ENCODE assay signal across 9 cellular contexts in genomic region chr11:74453373-74453975, GRCh38. TPM values are rescaled to one million over a fixed set of nuclear protein-coding genes. Genes with fewer than 3 reads are reported as not detected.
DNase-seq lines count a peak whose midpoint lies in the region; ATAC-seq, FAIRE-seq and TF ChIP-seq lines count a peak whose summit lies in the region.
"Had no signal": no experiment of that assay in that cellular context is flagged by ENCODE, and none has a peak within 500 bp of the region (broad histone marks: within the 10 kb centered on the region; RNA-seq: fewer than 3 reads in every experiment).

No MANE protein-coding gene starts in this region.

- peak; percentile 54 for FAIRE-seq in G401.6 (lab: Jason Lieb, UNC)
- FAIRE-seq: colon had no signal

- H3K9me3 ChIP-seq in heart left ventricle (no peaks in the 10 kb centered on the region), gastrocnemius medialis (no peaks in the 10 kb centered on the region)

- H3K4me1 ChIP-seq in heart left ventricle = peaks cover 0 to 6% (median 0%) of the 10 kb centered on the region in 12 donors
- H3K4me1 ChIP-seq in gastrocnemius medialis = no peaks in the 10 kb centered on the region

- TF ChIP-seq CTCF in heart left ventricle (IDR thresholded peaks at IDR 0.05) (peak; percentile 62 to 81 (median 77)), gastrocnemius medialis (IDR thresholded peaks at IDR 0.05 in 4 of 5, conservative IDR thresholded peaks at IDR 0.05 in 1 of 5) (peak; percentile 28 to 72 (median 59))

- H3K4me3 ChIP-seq in heart left ventricle (no peak overlapping the region), gastrocnemius medialis (no peak overlapping the region)

- intact Hi-C loops in heart left ventricle (cut with DNase I) (loop anchor here in 8 of 10 donors (1.0 to 5.0 kb wide), 6 partner anchors 39 to 274 kb away; partner anchors contain the start of gene LIPT2 (in 1 of the 8)), gastrocnemius medialis (cut with DNase I; ENCODE audit: low total_unique reads) (loop anchor here (1.0 to 5.0 kb wide), 2 partner anchors 117 to 274 kb away; no protein-coding TSS in a partner anchor)

- in situ Hi-C loops in gastrocnemius medialis (cut with MboI; ENCODE audit: low sequenced_read_pairs in 4 of 4) = loop anchor here (5.0 to 25.0 kb wide), 4 partner anchors 71 to 284 kb away; partner anchors contain the start of genes CHRDL2 (in 2 of the 4) and RNF169 (in 2 of the 4)

- TF ChIP-seq POLR2A in heart left ventricle (IDR thresholded peaks at IDR 0.05) (no peak), gastrocnemius medialis (IDR thresholded peaks at IDR 0.05) (no peak)

- peak in 3 of 4 donors; percentile 74 to 76 (median 74) for ATAC-seq in heart left ventricle
- peak; percentile 56 to 67 for ATAC-seq in gastrocnemius medialis
- no peak for ATAC-seq in GM19328 (IDR thresholded peaks at IDR 0.05; ENCODE audit: unreplicated experiment)
- ATAC-seq in HG02798 (IDR thresholded peaks at IDR 0.05; ENCODE audit: poor library complexity, unreplicated experiment) = no peak

- 34 to 42% (median 37%) methylated on average over 10 of the region's 10 CpGs for WGBS in heart left ventricle, 4 donors

- H3K27me3 ChIP-seq in heart left ventricle = peaks cover 0 to 6% (median 0%) of the 10 kb centered on the region in 9 donors
- no peaks in the 10 kb centered on the region for H3K27me3 ChIP-seq in gastrocnemius medialis

- H3K36me3 ChIP-seq in heart left ventricle = peaks cover 0 to 12% (median 0%) of the 10 kb centered on the region in 9 donors
- H3K36me3 ChIP-seq in gastrocnemius medialis = no peaks in the 10 kb centered on the region

- H3K27ac ChIP-seq in heart left ventricle = no peak overlapping the region
- no peak overlapping the region for H3K27ac ChIP-seq in gastrocnemius medialis

- peak; percentile 76 for DNase-seq in NAMALWA (ENCODE audit: low spot score)
- DNase-seq in SKM-1 treated with dmso at 0.1 percent for 144 hours (lab: John Stamatoyannopoulos, UW; ENCODE audit: unreplicated experiment) = peak; percentile 58
- peak; percentile 62 for DNase-seq in activated naive CD4-positive, alpha-beta T cell treated with anti-CD3 and anti-CD28 coated beads, Interleukin-2, amount 50 U/mL, for 16 hours
- peak; percentile 50 to 80 (median 64) for DNase-seq in heart left ventricle
- peak in 1 of 2 donors; percentile 39 for DNase-seq in gastrocnemius medialis

RNA-seq across cellular contexts. Expression of gene KCNE3, which starts 13.9 kb away (rescaled TPM):
- total RNA-seq in heart left ventricle = 1 to 10 TPM; 1.3 to 9.5 (median 2.4) TPM
- 1 to 10 TPM; 1.3 to 1.4 TPM for polyA plus RNA-seq in heart left ventricle
- 1 to 10 TPM in 2 of 4 donors, under 1 TPM in 2; 0.24 to 2.8 (median 1.1) TPM for total RNA-seq in gastrocnemius medialis

RNA-seq across cellular contexts. Expression of gene LIPT2, which starts 40.0 kb away (rescaled TPM):
- total RNA-seq in heart left ventricle (1 to 10 TPM in 8 of 9 donors, under 1 TPM in 1; 0.93 to 3.9 (median 1.6) TPM), gastrocnemius medialis (10 to 100 TPM in 1 of 4 donors, 1 to 10 TPM in 3; 3.5 to 11.2 (median 8.3) TPM)
- polyA plus RNA-seq in heart left ventricle = 1 to 10 TPM in 1 of 2 donors, under 1 TPM in 1; 0.64 to 1.3 TPM

RNA-seq across cellular contexts. Expression of gene PGM2L1, which starts 55.2 kb away (rescaled TPM):
- 1 to 10 TPM; 1.4 to 3.1 (median 1.8) TPM for total RNA-seq in heart left ventricle
- 1 to 10 TPM in 1 of 2 donors, under 1 TPM in 1; 0.57 to 2.3 TPM for polyA plus RNA-seq in heart left ventricle
- 1 to 10 TPM; 3.7 to 9.7 (median 7.9) TPM for total RNA-seq in gastrocnemius medialis

Comparison
In these comparisons a context has a peak if more than half of its experiments do, and no peak if none do; other contexts are left out.
1. ATAC-seq: peak in heart left ventricle (3 of 4) and gastrocnemius medialis (2 of 2); none in GM19328 (single experiment) and HG02798 (single experiment).